Comparison of ENCODE assay signal across 8 cellular contexts in the genomic region with DNA sequence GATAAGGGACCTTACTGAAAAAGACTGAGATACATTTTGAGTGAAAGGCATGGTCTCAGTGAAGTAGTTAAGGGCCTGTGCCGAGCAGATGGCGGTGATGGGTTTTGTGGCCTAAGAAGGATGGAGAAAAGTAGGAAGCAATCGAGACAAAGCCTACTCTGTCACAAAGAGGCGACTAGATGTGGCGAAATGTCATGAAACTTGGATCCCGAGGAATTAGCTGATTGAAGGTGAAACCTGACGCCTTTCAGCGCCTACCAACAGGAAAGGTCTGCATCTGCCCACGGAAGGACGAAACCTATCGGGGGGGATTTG. TPM values are rescaled to one million over a fixed set of nuclear protein-coding genes. Genes with fewer than 3 reads are reported as not detected.
A peak's percentile ranks its signal among the peaks of the same experiment; 100 is the strongest.
DNase-seq lines count a peak whose midpoint lies in the region; ATAC-seq and TF ChIP-seq lines count a peak whose summit lies in the region.

No MANE protein-coding gene starts in this region.

- H3K4me1 ChIP-seq in HUES64 (ENCODE audit: insufficient read depth, low read length) = peaks cover 24% of the 10 kb centered on the region
- peaks cover 21% of the 10 kb centered on the region for H3K4me1 ChIP-seq in vagina

- peaks cover 11% of the 10 kb centered on the region for H3K36me3 ChIP-seq in HUES64 (ENCODE audit: insufficient read depth, low read length)
- no peaks in the 10 kb centered on the region for H3K36me3 ChIP-seq in vagina

- peaks cover 20% of the 10 kb centered on the region for H3K36me3 Mint-ChIP-seq in MCF 10A (ENCODE audit: insufficient read depth, unreplicated experiment)
- no peaks in the 10 kb centered on the region for H3K36me3 Mint-ChIP-seq in memory B cell

- peak overlapping the region; percentile 83 for H3K9ac ChIP-seq in HUES64 (ENCODE audit: low read depth, low read length)

- H3K9me3 Mint-ChIP-seq in MCF 10A (ENCODE audit: unreplicated experiment) (no peaks in the 10 kb centered on the region), memory B cell (no peaks in the 10 kb centered on the region)

- BruUV-seq in MCF 10A (replicated peaks; lab: Mats Ljungman, UMichigan) = TSS peak; percentile 94

- no peak for TF ChIP-seq POLR2A in vagina (IDR thresholded peaks at IDR 0.05)

- ATAC-seq in GM18508 (IDR thresholded peaks at IDR 0.05; ENCODE audit: insufficient read depth, unreplicated experiment) = peak; percentile 1
- ATAC-seq in memory B cell (ENCODE audit: low read depth) = no peak

- H3K27me3 Mint-ChIP-seq in MCF 10A (ENCODE audit: insufficient read depth, unreplicated experiment) (no peaks in the 10 kb centered on the region), memory B cell (no peaks in the 10 kb centered on the region)

- POLR2A ChIA-PET in MCF 10A (lab: Yijun Ruan, JAX) = interaction anchor here (0.6 to 3.5 kb wide), 24 partner anchors 10 to 736 kb away, joined by 3 to 33 read pairs (median 5); a partner anchor contains a TSS

- H3K27ac ChIP-seq in HUES64 (ENCODE audit: low read depth, low read length) (peak overlapping the region; percentile 83), vagina (peak overlapping the region; percentile 84)

- DNase-seq in MCF 10A (ENCODE audit: unreplicated experiment) = no peak
- no peak for DNase-seq in memory B cell (ENCODE audit: low spot score in 2 of 2)
- DNase-seq in vagina (ENCODE audit: extremely low spot score in 2 of 2) = no peak
- DNase-seq in NCI-H226 = no peak
- no peak for DNase-seq in NK-92 treated with Interleukin-12 subunit alpha and Interleukin-12 subunit beta, amount 100 ng/mL, for 24 hours (lab: John Stamatoyannopoulos, UW)
- no peak for DNase-seq in A172 (ENCODE audit: low spot score)

- H3K4me3 Mint-ChIP-seq in MCF 10A (ENCODE audit: unreplicated experiment) (peak overlapping the region; percentile 99), memory B cell (peak overlapping the region; percentile 98)

- H3K27me3 ChIP-seq in HUES64 (ENCODE audit: insufficient read depth, low read length) (no peaks in the 10 kb centered on the region), vagina (no peaks in the 10 kb centered on the region)

- H3K9me3 ChIP-seq in HUES64 (ENCODE audit: insufficient read depth, low read depth, low read length) (no peaks in the 10 kb centered on the region), vagina (no peaks in the 10 kb centered on the region)

- H3K27ac Mint-ChIP-seq in MCF 10A (ENCODE audit: low read depth, unreplicated experiment) (peak overlapping the region; percentile 83), memory B cell (peak overlapping the region; percentile 92)

- intact Hi-C loops in MCF 10A (cut with micrococcal nuclease) = loop anchor here (5.0 kb wide), 1 partner anchor 642 kb away; no protein-coding TSS in a partner anchor
- intact Hi-C loops in vagina (cut with DNase I) = no loop called here

- H3K4me1 Mint-ChIP-seq in MCF 10A (ENCODE audit: insufficient read depth, unreplicated experiment) = peaks cover 21% of the 10 kb centered on the region
- H3K4me1 Mint-ChIP-seq in memory B cell = peaks cover 20% of the 10 kb centered on the region

- peak overlapping the region; percentile 99 for H3K4me3 ChIP-seq in HUES64 (ENCODE audit: low read length)
- peak overlapping the region; percentile 74 to 90 for H3K4me3 ChIP-seq in vagina

- 4% methylated on average over 11 of the region's 11 CpGs for WGBS in HUES64

- CTCF ChIA-PET in MCF 10A (lab: Yijun Ruan, JAX) = interaction anchor here (0.6 to 0.7 kb wide), 3 partner anchors 117 to 326 kb away, joined by 3 to 4 read pairs (median 3); no protein-coding TSS in a partner anchor

- no peak for TF ChIP-seq CTCF in MCF 10A (IDR thresholded peaks at IDR 0.05; ENCODE audit: unreplicated experiment)
- no peak for TF ChIP-seq CTCF in vagina (IDR thresholded peaks at IDR 0.05)

RNA-seq across cellular contexts. Expression of a gene that starts 0.5 kb away (rescaled TPM):
- polyA plus RNA-seq in HUES64 (2013, experiment 1 of 2) = 16.6 TPM
- polyA plus RNA-seq in HUES64 (2013, experiment 2 of 2) = 19.5 TPM
- 14.3 and 15.2 TPM in 2 replicates for total RNA-seq in MCF 10A (2022)
- total RNA-seq in vagina = 17.9 TPM
- total RNA-seq in A172 (2014; rRNA removed; shearing (Covaris generic)) = 30.1 and 30.5 TPM in 2 replicates

RNA-seq across cellular contexts. Expression of a gene that starts 42.8 kb away (rescaled TPM):
- polyA plus RNA-seq in HUES64 (2013, experiment 1 of 2) = 42.9 TPM
- 36.5 TPM for polyA plus RNA-seq in HUES64 (2013, experiment 2 of 2)
- 108 and 139 TPM in 2 replicates for total RNA-seq in MCF 10A (2022)
- 28.0 TPM for total RNA-seq in vagina
- 51.2 and 53.9 TPM in 2 replicates for total RNA-seq in A172 (2014; rRNA removed; shearing (Covaris generic))
